In genomic region chr6:17628873-17629272, GRCh38 we compare ENCODE assay signal across 18 cellular contexts. TPM values are rescaled to one million over a fixed set of nuclear protein-coding genes. Genes with fewer than 3 reads are reported as not detected.
DNase-seq lines count a peak whose midpoint lies in the region; ATAC-seq and TF ChIP-seq lines count a peak whose summit lies in the region.
"Had no signal": no experiment of that assay in that cellular context is flagged by ENCODE, and none has a peak within 500 bp of the region (broad histone marks: within the 10 kb centered on the region; RNA-seq: fewer than 3 reads in every experiment).

No MANE protein-coding gene starts in this region.

- H3K79me2 ChIP-seq in PC-9 (ENCODE audit: low read depth), result 0 out of 2 replicates have a peak, but pooled peaks cover 8% of the 10 kb centered on the region

- peaks cover 10% of the 10 kb centered on the region for H4K20me1 ChIP-seq in PC-9 (ENCODE audit: insufficient read depth)

- peaks cover 93% of the 10 kb centered on the region for H3K36me3 Mint-ChIP-seq in stimulated activated naive CD8-positive, alpha-beta T cell treated with anti-CD3 and anti-CD28 coated beads, Interleukin-15, Interleukin-2, amounts not matched to agents 100 ng/mL and 50 ng/mL, for 24 hours (ENCODE audit: low read depth)
- H3K36me3 Mint-ChIP-seq in stimulated activated naive B cell treated with anti-CD40 and anti-IgM and Interleukin-4, amounts not matched to agents 10 μg/mL and 1 μg/mL and 100 μg/mL, for 72 hours, result peaks cover 42 to 52% of the 10 kb centered on the region in 2 donors

- CTCF ChIA-PET in PC-9 (lab: Charles Lee), result no interaction called here

- peaks cover 49% of the 10 kb centered on the region for H3K36me3 ChIP-seq in PC-9 (ENCODE audit: low read depth)
- peaks cover 85% of the 10 kb centered on the region for H3K36me3 ChIP-seq in BE2C

- H3K9me3 ChIP-seq in PC-9 (ENCODE audit: insufficient read depth, low read depth) (no peaks in the 10 kb centered on the region), BE2C (no peaks in the 10 kb centered on the region)
- H3K9me3 ChIP-seq: pancreas had no signal

- H3K27me3 Mint-ChIP-seq in stimulated activated naive CD8-positive, alpha-beta T cell treated with anti-CD3 and anti-CD28 coated beads, Interleukin-15, Interleukin-2, amounts not matched to agents 100 ng/mL and 50 ng/mL, for 24 hours, result no peaks in the 10 kb centered on the region
- no peaks in the 10 kb centered on the region for H3K27me3 Mint-ChIP-seq in stimulated activated naive B cell treated with anti-CD40 and anti-IgM and Interleukin-4, amounts not matched to agents 10 μg/mL and 1 μg/mL and 100 μg/mL, for 72 hours
- H3K27me3 Mint-ChIP-seq: activated naive CD4-positive, alpha-beta T cell treated with anti-CD3 and anti-CD28 coated beads, Interleukin-2, amount 10 ng/mL, durations not matched to agents 7 days and 5 days; dendritic cell treated with granulocyte-macrophage colony-stimulating factor and Interleukin-4, amounts not matched to agents 40 ng/mL and 50 ng/mL, for 4 days had no signal

- H3F3A ChIP-seq in PC-9 (ENCODE audit: insufficient read depth, low read depth), result peaks cover 39% of the 10 kb centered on the region

- H3K4me1 Mint-ChIP-seq in stimulated activated naive CD8-positive, alpha-beta T cell treated with anti-CD3 and anti-CD28 coated beads, Interleukin-15, Interleukin-2, amounts not matched to agents 100 ng/mL and 50 ng/mL, for 24 hours (ENCODE audit: low read depth), result peaks cover 53% of the 10 kb centered on the region
- peaks cover 24 to 34% of the 10 kb centered on the region in 2 donors for H3K4me1 Mint-ChIP-seq in stimulated activated naive B cell treated with anti-CD40 and anti-IgM and Interleukin-4, amounts not matched to agents 10 μg/mL and 1 μg/mL and 100 μg/mL, for 72 hours

- no peak overlapping the region for H3K27ac ChIP-seq in PC-9
- H3K27ac ChIP-seq: pancreas had no signal

- POLR2A ChIA-PET in PC-9 (lab: Charles Lee; ENCODE audit: unreplicated experiment), result no interaction called here

- intact Hi-C loops in PC-9 (cut with micrococcal nuclease; ENCODE audit: unreplicated experiment), result no loop called here

- H3K9me2 ChIP-seq in PC-9 (ENCODE audit: insufficient read depth), result no peaks in the 10 kb centered on the region

- no peak overlapping the region for H3K4me3 ChIP-seq in PC-9
- H3K4me3 ChIP-seq in BE2C (ENCODE audit: low read depth, low read length), result no peak overlapping the region
- H3K4me3 ChIP-seq: pancreas had no signal

- DNase-seq in stimulated activated naive CD8-positive, alpha-beta T cell treated with anti-CD3 and anti-CD28 coated beads, Interleukin-15, Interleukin-2, amounts not matched to agents 100 U/mL and 50 U/mL, for 24 hours, result no peak
- DNase-seq in PC-9 (no peak), BE2C (no peak), hippocampal formation (lab: John Stamatoyannopoulos, UW) (no peak)
- DNase-seq in stimulated activated naive B cell treated with anti-CD40 and anti-IgM and Interleukin-4, amounts not matched to agents 10 μg/mL and 1 μg/mL and 100 μg/mL, for 72 hours, result no peak
- DNase-seq: activated CD4-positive, CD25-positive, alpha-beta regulatory T cell treated with anti-CD3 and anti-CD28 coated beads, Interleukin-2, amount 50 U/mL, for 72 hours; activated naive CD4-positive, alpha-beta T cell treated with anti-CD3 and anti-CD28 coated beads, Interleukin-2, amount 10 ng/mL, durations not matched to agents 7 days and 5 days; foreskin fibroblast; left colon; MV-4-11; NCI-H524; pancreas; SHP77; stimulated activated CD4-positive, alpha-beta T cell treated with anti-CD3 and anti-CD28 coated beads, Interleukin-2, amount 100 ng/mL, for 24 hours had no signal

- TF ChIP-seq CTCF in PC-9 (conservative IDR thresholded peaks at IDR 0.05), result no peak
- TF ChIP-seq CTCF in BE2C (IDR thresholded peaks at IDR 0.05; ENCODE audit: low read depth, low read length), result no peak

- H3K4me3 Mint-ChIP-seq in stimulated activated naive CD8-positive, alpha-beta T cell treated with anti-CD3 and anti-CD28 coated beads, Interleukin-15, Interleukin-2, amounts not matched to agents 100 ng/mL and 50 ng/mL, for 24 hours, result no peak overlapping the region
- no peak overlapping the region for H3K4me3 Mint-ChIP-seq in stimulated activated naive B cell treated with anti-CD40 and anti-IgM and Interleukin-4, amounts not matched to agents 10 μg/mL and 1 μg/mL and 100 μg/mL, for 72 hours
- H3K4me3 Mint-ChIP-seq: activated naive CD4-positive, alpha-beta T cell treated with anti-CD3 and anti-CD28 coated beads, Interleukin-2, amount 10 ng/mL, durations not matched to agents 7 days and 5 days; dendritic cell treated with granulocyte-macrophage colony-stimulating factor and Interleukin-4, amounts not matched to agents 40 ng/mL and 50 ng/mL, for 4 days had no signal

- H3K4me1 ChIP-seq in PC-9 (replicated peaks; ENCODE audit: insufficient read depth) (no peaks in the 10 kb centered on the region), BE2C (no peaks in the 10 kb centered on the region)
- H3K4me1 ChIP-seq: pancreas had no signal

- H3K27ac Mint-ChIP-seq in stimulated activated naive CD8-positive, alpha-beta T cell treated with anti-CD3 and anti-CD28 coated beads, Interleukin-15, Interleukin-2, amounts not matched to agents 100 ng/mL and 50 ng/mL, for 24 hours, result peak overlapping the region; percentile 63
- peak overlapping the region; percentile 69 for H3K27ac Mint-ChIP-seq in stimulated activated naive B cell treated with anti-CD40 and anti-IgM and Interleukin-4, amounts not matched to agents 10 μg/mL and 1 μg/mL and 100 μg/mL, for 72 hours
- H3K27ac Mint-ChIP-seq: dendritic cell treated with granulocyte-macrophage colony-stimulating factor and Interleukin-4, amounts not matched to agents 40 ng/mL and 50 ng/mL, for 4 days had no signal

- no peaks in the 10 kb centered on the region for H3K9me3 Mint-ChIP-seq in stimulated activated naive CD8-positive, alpha-beta T cell treated with anti-CD3 and anti-CD28 coated beads, Interleukin-15, Interleukin-2, amounts not matched to agents 100 ng/mL and 50 ng/mL, for 24 hours
- H3K9me3 Mint-ChIP-seq in stimulated activated naive B cell treated with anti-CD40 and anti-IgM and Interleukin-4, amounts not matched to agents 10 μg/mL and 1 μg/mL and 100 μg/mL, for 72 hours, result no peaks in the 10 kb centered on the region
- H3K9me3 Mint-ChIP-seq: activated naive CD4-positive, alpha-beta T cell treated with anti-CD3 and anti-CD28 coated beads, Interleukin-2, amount 10 ng/mL, durations not matched to agents 7 days and 5 days; dendritic cell treated with granulocyte-macrophage colony-stimulating factor and Interleukin-4, amounts not matched to agents 40 ng/mL and 50 ng/mL, for 4 days had no signal

- ATAC-seq in stimulated activated naive CD8-positive, alpha-beta T cell treated with anti-CD3 and anti-CD28 coated beads, Interleukin-15, Interleukin-2, amounts not matched to agents 100 U/mL and 50 U/mL, for 24 hours, result no peak
- ATAC-seq in HG02870 (IDR thresholded peaks at IDR 0.05; ENCODE audit: unreplicated experiment), result peak; percentile 72
- ATAC-seq in stimulated activated naive B cell treated with anti-CD40 and anti-IgM and Interleukin-4, amounts not matched to agents 10 μg/mL and 1 μg/mL and 100 μg/mL, for 72 hours (replicated peaks), result no peak
- ATAC-seq in HG03571 (IDR thresholded peaks at IDR 0.05; ENCODE audit: unreplicated experiment), result no peak
- ATAC-seq: pancreas had no signal

- no peak overlapping the region for H3K4me2 ChIP-seq in PC-9

- TSS peak; percentile 11 for BruUV-seq in PC-9 (replicated peaks; lab: Mats Ljungman, UMichigan)

- H3K27me3 ChIP-seq in PC-9 (ENCODE audit: insufficient read depth, low read depth) (no peaks in the 10 kb centered on the region), BE2C (no peaks in the 10 kb centered on the region)
- H3K27me3 ChIP-seq: pancreas had no signal

- no peak overlapping the region for H2AFZ ChIP-seq in PC-9

RNA-seq across cellular contexts. Expression of gene FAM8A1, which starts 28.8 kb away (rescaled TPM):
- 8.1 and 11.9 TPM in 2 replicates for total RNA-seq in PC-9 (2021)
- 12.9 TPM for polyA plus RNA-seq in BE2C (2012; ENCODE audit: insufficient read depth, insufficient read length, low read depth)
